10 cellular contexts compared by ENCODE assay signal in genomic region chr14:50399251-50400032, GRCh38. TPM values are rescaled to one million over a fixed set of nuclear protein-coding genes. Genes with fewer than 3 reads are reported as not detected.
DNase-seq lines count a peak whose midpoint lies in the region; ATAC-seq and TF ChIP-seq lines count a peak whose summit lies in the region.
"Had no signal": no experiment of that assay in that cellular context is flagged by ENCODE, and none has a peak within 500 bp of the region (broad histone marks: within the 10 kb centered on the region; RNA-seq: fewer than 3 reads in every experiment).

No MANE protein-coding gene starts in this region.

- H3K27me3 Mint-ChIP-seq in CD4-positive, CD25-positive, alpha-beta regulatory T cell, result peaks cover 4% of the 10 kb centered on the region
- H3K27me3 Mint-ChIP-seq in neural crest cell (ENCODE audit: low read depth), result peaks cover 10% of the 10 kb centered on the region
- H3K27me3 Mint-ChIP-seq in activated CD8-positive, alpha-beta T cell treated with anti-CD3 and anti-CD28 coated beads, Interleukin-2, amount 10 ng/mL, durations not matched to agents 7 days and 5 days (ENCODE audit: low read depth), result peaks cover 2% of the 10 kb centered on the region
- H3K27me3 Mint-ChIP-seq in activated T-helper 1 cell treated with anti-CD3 and anti-CD28 coated beads, Interleukin-12 subunit alpha, Interleukin-12 subunit beta, Interleukin-2, Interleukin-4 antibody, amounts not matched to agents 30 ng/mL and 10 ng/mL and 1 ng/mL, durations not matched to agents 14 hours and 24 hours and 36 hours (ENCODE audit: insufficient read depth), result peaks cover 22% of the 10 kb centered on the region

- no peaks in the 10 kb centered on the region for H3K36me3 Mint-ChIP-seq in CD4-positive, CD25-positive, alpha-beta regulatory T cell
- peaks cover 3% of the 10 kb centered on the region for H3K36me3 Mint-ChIP-seq in neural crest cell (ENCODE audit: low read depth)
- H3K36me3 Mint-ChIP-seq in activated CD8-positive, alpha-beta T cell treated with anti-CD3 and anti-CD28 coated beads, Interleukin-2, amount 10 ng/mL, durations not matched to agents 7 days and 5 days (ENCODE audit: low read depth), result peaks cover 1% of the 10 kb centered on the region
- peaks cover 5% of the 10 kb centered on the region for H3K36me3 Mint-ChIP-seq in activated T-helper 1 cell treated with anti-CD3 and anti-CD28 coated beads, Interleukin-12 subunit alpha, Interleukin-12 subunit beta, Interleukin-2, Interleukin-4 antibody, amounts not matched to agents 30 ng/mL and 10 ng/mL and 1 ng/mL, durations not matched to agents 14 hours and 24 hours and 36 hours (ENCODE audit: low read depth)

- no peak for ATAC-seq in CD4-positive, CD25-positive, alpha-beta regulatory T cell (ENCODE audit: low read depth in 2 of 2)
- ATAC-seq in activated CD8-positive, alpha-beta T cell treated with anti-CD3 and anti-CD28 coated beads, Interleukin-2, amount 10 ng/mL, durations not matched to agents 7 days and 5 days, result no peak

- no peak for TF ChIP-seq CTCF in neural crest cell (conservative IDR thresholded peaks at IDR 0.05)
- TF ChIP-seq CTCF in GM13977 (IDR thresholded peaks at IDR 0.05; ENCODE audit: extremely low read depth, insufficient read depth, missing control alignments), result no peak

- H3K4me3 Mint-ChIP-seq in CD4-positive, CD25-positive, alpha-beta regulatory T cell, result no peak overlapping the region
- peak overlapping the region; percentile 68 for H3K4me3 Mint-ChIP-seq in neural crest cell
- no peak overlapping the region for H3K4me3 Mint-ChIP-seq in activated CD8-positive, alpha-beta T cell treated with anti-CD3 and anti-CD28 coated beads, Interleukin-2, amount 10 ng/mL, durations not matched to agents 7 days and 5 days
- no peak overlapping the region for H3K4me3 Mint-ChIP-seq in activated T-helper 1 cell treated with anti-CD3 and anti-CD28 coated beads, Interleukin-12 subunit alpha, Interleukin-12 subunit beta, Interleukin-2, Interleukin-4 antibody, amounts not matched to agents 30 ng/mL and 10 ng/mL and 1 ng/mL, durations not matched to agents 14 hours and 24 hours and 36 hours

- H3K4me1 ChIP-seq in CD4-positive, CD25-positive, alpha-beta regulatory T cell (ENCODE audit: control insufficient read depth, insufficient read depth, low read length, poor library complexity, severe bottlenecking), result peaks cover 12% of the 10 kb centered on the region

- H3K27me3 ChIP-seq in CD4-positive, CD25-positive, alpha-beta regulatory T cell (ENCODE audit: control insufficient read depth, insufficient read depth, low read length), result peaks cover 7% of the 10 kb centered on the region

- peaks cover 0 to 15% (median 7%) of the 10 kb centered on the region in 4 donors for H3K4me1 Mint-ChIP-seq in CD4-positive, CD25-positive, alpha-beta regulatory T cell
- peaks cover 25% of the 10 kb centered on the region for H3K4me1 Mint-ChIP-seq in neural crest cell
- H3K4me1 Mint-ChIP-seq in activated CD8-positive, alpha-beta T cell treated with anti-CD3 and anti-CD28 coated beads, Interleukin-2, amount 10 ng/mL, durations not matched to agents 7 days and 5 days (ENCODE audit: low read depth), result peaks cover 15% of the 10 kb centered on the region
- peaks cover 14% of the 10 kb centered on the region for H3K4me1 Mint-ChIP-seq in activated T-helper 1 cell treated with anti-CD3 and anti-CD28 coated beads, Interleukin-12 subunit alpha, Interleukin-12 subunit beta, Interleukin-2, Interleukin-4 antibody, amounts not matched to agents 30 ng/mL and 10 ng/mL and 1 ng/mL, durations not matched to agents 14 hours and 24 hours and 36 hours (ENCODE audit: low read depth)

- POLR2A ChIA-PET in activated CD8-positive, alpha-beta T cell treated with anti-CD3 and anti-CD28 coated beads, Interleukin-2, amount 10 ng/mL, durations not matched to agents 7 days and 5 days (lab: Charles Lee), result no interaction called here

- no peaks in the 10 kb centered on the region for H3K36me3 ChIP-seq in CD4-positive, CD25-positive, alpha-beta regulatory T cell (ENCODE audit: control insufficient read depth, insufficient read depth, low read length)

- H3K27ac Mint-ChIP-seq in CD4-positive, CD25-positive, alpha-beta regulatory T cell, result peak overlapping the region in 2 of 3 donors; percentile 14 to 64
- no peak overlapping the region for H3K27ac Mint-ChIP-seq in neural crest cell (ENCODE audit: unreplicated experiment)
- no peak overlapping the region for H3K27ac Mint-ChIP-seq in activated CD8-positive, alpha-beta T cell treated with anti-CD3 and anti-CD28 coated beads, Interleukin-2, amount 10 ng/mL, durations not matched to agents 7 days and 5 days
- H3K27ac Mint-ChIP-seq in activated T-helper 1 cell treated with anti-CD3 and anti-CD28 coated beads, Interleukin-12 subunit alpha, Interleukin-12 subunit beta, Interleukin-2, Interleukin-4 antibody, amounts not matched to agents 30 ng/mL and 10 ng/mL and 1 ng/mL, durations not matched to agents 14 hours and 24 hours and 36 hours, result no peak overlapping the region

- H3K4me3 ChIP-seq in CD4-positive, CD25-positive, alpha-beta regulatory T cell (ENCODE audit: low read depth, low read length), result no peak overlapping the region

- intact Hi-C loops in activated T-helper 1 cell treated with anti-CD3 and anti-CD28 coated beads, Interleukin-12 subunit alpha, Interleukin-12 subunit beta, Interleukin-2, Interleukin-4 antibody, amounts not matched to agents 30 ng/mL and 10 ng/mL and 1 ng/mL, durations not matched to agents 14 hours and 24 hours and 36 hours (cut with micrococcal nuclease), result loop anchor here (1.0 kb wide), 1 partner anchor 14 kb away; no protein-coding TSS in a partner anchor

- CTCF ChIA-PET in activated CD8-positive, alpha-beta T cell treated with anti-CD3 and anti-CD28 coated beads, Interleukin-2, amount 10 ng/mL, durations not matched to agents 7 days and 5 days (lab: Charles Lee), result interaction anchor here (1.4 to 3.5 kb wide), 2 partner anchors 57 to 78 kb away, joined by 3 to 9 read pairs; no protein-coding TSS in a partner anchor

- H3K27ac ChIP-seq in CD4-positive, CD25-positive, alpha-beta regulatory T cell (ENCODE audit: insufficient read depth, low read length, poor library complexity, severe bottlenecking), result no peak overlapping the region

- H3K9me3 ChIP-seq in CD4-positive, CD25-positive, alpha-beta regulatory T cell (ENCODE audit: control insufficient read depth in 2 of 2, low read length in 2 of 2), result no peaks in the 10 kb centered on the region

- H3K9me3 Mint-ChIP-seq in CD4-positive, CD25-positive, alpha-beta regulatory T cell, result no peaks in the 10 kb centered on the region
- no peaks in the 10 kb centered on the region for H3K9me3 Mint-ChIP-seq in neural crest cell
- H3K9me3 Mint-ChIP-seq in activated CD8-positive, alpha-beta T cell treated with anti-CD3 and anti-CD28 coated beads, Interleukin-2, amount 10 ng/mL, durations not matched to agents 7 days and 5 days (ENCODE audit: insufficient read depth), result no peaks in the 10 kb centered on the region
- H3K9me3 Mint-ChIP-seq in activated T-helper 1 cell treated with anti-CD3 and anti-CD28 coated beads, Interleukin-12 subunit alpha, Interleukin-12 subunit beta, Interleukin-2, Interleukin-4 antibody, amounts not matched to agents 30 ng/mL and 10 ng/mL and 1 ng/mL, durations not matched to agents 14 hours and 24 hours and 36 hours, result no peaks in the 10 kb centered on the region

- in situ Hi-C loops in GM13977 (cut with MboI; ENCODE audit: low pct_unique_long_range_greater_than_20kb, low sequenced_read_pairs, unreplicated experiment), result no loop called here

- no peak for DNase-seq in CD4-positive, CD25-positive, alpha-beta regulatory T cell
- DNase-seq in MV-4-11 (lab: John Stamatoyannopoulos, UW) (peak; percentile 86), brain pericyte (ENCODE audit: low read depth, low spot score) (peak; percentile 58), neural crest cell (ENCODE audit: low read depth, low spot score) (no peak), ecto neural progenitor cell (ENCODE audit: low spot score) (no peak), GM13977 (ENCODE audit: low spot score) (no peak)
- no peak for DNase-seq in activated CD8-positive, alpha-beta T cell treated with anti-CD3 and anti-CD28 coated beads, Interleukin-2, amount 10 ng/mL, durations not matched to agents 7 days and 5 days
- no peak for DNase-seq in activated T-helper 1 cell treated with anti-CD3 and anti-CD28 coated beads, Interleukin-12 subunit alpha, Interleukin-12 subunit beta, Interleukin-2, Interleukin-4 antibody, amounts not matched to agents 30 ng/mL and 10 ng/mL and 1 ng/mL, durations not matched to agents 14 hours and 24 hours and 36 hours (ENCODE audit: low spot score)
- DNase-seq: activated naive CD4-positive, alpha-beta T cell; NCI-H1417 treated with DMSO at 0.1 percent for 48 hours had no signal

RNA-seq across cellular contexts. Expression of gene CDKL1, which starts 2.8 kb away (rescaled TPM):
- 5.7 TPM for total RNA-seq in CD4-positive, CD25-positive, alpha-beta regulatory T cell
- 1 to 10 TPM; 2.9 to 6.5 (median 4.8) TPM for polyA plus RNA-seq in CD4-positive, CD25-positive, alpha-beta regulatory T cell
- 6.1 and 8.3 TPM in 2 replicates for total RNA-seq in neural crest cell
- 10 to 100 TPM in 1 of 2 experiments, 1 to 10 TPM in 1; 8.1 to 12.0 TPM for total RNA-seq in activated CD8-positive, alpha-beta T cell treated with anti-CD3 and anti-CD28 coated beads, Interleukin-2, amount 10 ng/mL, durations not matched to agents 7 days and 5 days
- 2.4 and 2.5 TPM in 2 replicates for total RNA-seq in activated T-helper 1 cell treated with anti-CD3 and anti-CD28 coated beads, Interleukin-12 subunit alpha, Interleukin-12 subunit beta, Interleukin-2, Interleukin-4 antibody, amounts not matched to agents 30 ng/mL and 10 ng/mL and 1 ng/mL, durations not matched to agents 14 hours and 24 hours and 36 hours

Comparison
In these comparisons a context has a peak if more than half of its experiments do, and no peak if none do; other contexts are left out.
1. DNase-seq: peak in MV-4-11 (single experiment) and brain pericyte (single experiment); none in CD4-positive, CD25-positive, alpha-beta regulatory T cell (0 of 3), neural crest cell (single experiment), activated CD8-positive, alpha-beta T cell treated with anti-CD3 and anti-CD28 coated beads, Interleukin-2, amount 10 ng/mL, durations not matched to agents 7 days and 5 days (single experiment), activated T-helper 1 cell treated with anti-CD3 and anti-CD28 coated beads, Interleukin-12 subunit alpha, Interleukin-12 subunit beta, Interleukin-2, Interleukin-4 antibody, amounts not matched to agents 30 ng/mL and 10 ng/mL and 1 ng/mL, durations not matched to agents 14 hours and 24 hours and 36 hours (single experiment), ecto neural progenitor cell (single experiment) and GM13977 (single experiment).
2. H3K27ac Mint-ChIP-seq: peak in CD4-positive, CD25-positive, alpha-beta regulatory T cell (2 of 3); none in neural crest cell (single experiment), activated CD8-positive, alpha-beta T cell treated with anti-CD3 and anti-CD28 coated beads, Interleukin-2, amount 10 ng/mL, durations not matched to agents 7 days and 5 days (single experiment) and activated T-helper 1 cell treated with anti-CD3 and anti-CD28 coated beads, Interleukin-12 subunit alpha, Interleukin-12 subunit beta, Interleukin-2, Interleukin-4 antibody, amounts not matched to agents 30 ng/mL and 10 ng/mL and 1 ng/mL, durations not matched to agents 14 hours and 24 hours and 36 hours (single experiment).